In genomic region chr6:14992382-14992781, GRCh38 we compare ENCODE assay signal across 2 cellular contexts.
TF ChIP-seq lines count a peak whose summit lies in the region.

No MANE protein-coding gene starts in this region.

TF ChIP-seq in IMR-90, 13 proteins besides CTCF, POLR2A, EP300 and RAD21:
- TF ChIP-seq SMC3 (IDR thresholded peaks at IDR 0.05; ENCODE audit: low read depth, low read length) (no peak), CEBPB (IDR thresholded peaks at IDR 0.05; ENCODE audit: low read depth, low read length) (0 out of 2 replicates have a peak, but pooled peaks have one; percentile 4), NFE2L2 (IDR thresholded peaks at IDR 0.05; ENCODE audit: low read depth, low read length) (no peak), BHLHE40 (IDR thresholded peaks at IDR 0.05; ENCODE audit: low read depth, low read length) (no peak), MAFK (IDR thresholded peaks at IDR 0.05; ENCODE audit: low read depth, low read length) (no peak), RCOR1 (IDR thresholded peaks at IDR 0.05; ENCODE audit: insufficient replicate concordance, low read length) (no peak), ELK1 (IDR thresholded peaks at IDR 0.05; ENCODE audit: borderline replicate concordance, low read depth, low read length) (no peak), RFX5 (IDR thresholded peaks at IDR 0.05; ENCODE audit: low read depth, low read length) (no peak), USF2 (IDR thresholded peaks at IDR 0.05; ENCODE audit: low read depth, low read length) (no peak)
TF ChIP-seq in IMR-90: peak in this region for 1.

TF ChIP-seq in K562, 482 proteins besides CTCF, POLR2A, EP300 and RAD21:
- TF ChIP-seq CLOCK (CRISPR knock-in tag; IDR thresholded peaks at IDR 0.05; ENCODE audit: borderline replicate concordance) (no peak), MAFK (IDR thresholded peaks at IDR 0.05; ENCODE audit: low read length) (no peak), ZNF785 (CRISPR knock-in tag; IDR thresholded peaks at IDR 0.05) (no peak), MEIS2 (IDR thresholded peaks at IDR 0.05; ENCODE audit: partially characterized antibody) (peak; percentile 74), NR2C2 (CRISPR knock-in tag; IDR thresholded peaks at IDR 0.05) (no peak), NR2C2 (tag; IDR thresholded peaks at IDR 0.05) (0 out of 2 replicates have a peak, but pooled peaks have one; percentile 15), PKNOX1 (IDR thresholded peaks at IDR 0.05) (peak; percentile 70), CEBPG (CRISPR knock-in tag; IDR thresholded peaks at IDR 0.05) (no peak), CEBPG (tag; conservative IDR thresholded peaks at IDR 0.05 in 1 of 2, IDR thresholded peaks at IDR 0.05 in 1 of 2) (peak in 1 of 2 experiments; percentile 33; a peak in 2 of 4 replicates), FOS (IDR thresholded peaks at IDR 0.05; ENCODE audit: extremely low read depth, insufficient read length) (no peak), ATF3 (IDR thresholded peaks at IDR 0.05) (peak; percentile 54; the same call in 1 of the 2 replicates), ATF3 (CRISPR knock-in tag; conservative IDR thresholded peaks at IDR 0.05) (no peak), POLR2G (IDR thresholded peaks at IDR 0.05; ENCODE audit: low read depth, low read length) (no peak), CEBPB (tag; IDR thresholded peaks at IDR 0.05) (peak; percentile 31; the same call in 1 of the 2 replicates), PBX2 (CRISPR knock-in tag; IDR thresholded peaks at IDR 0.05; ENCODE audit: low read depth) (no peak), PBX2 (tag; conservative IDR thresholded peaks at IDR 0.05; ENCODE audit: low read depth) (peak; percentile 68)
